ENCODE assay signal across 1 cellular context in the genomic region with DNA sequence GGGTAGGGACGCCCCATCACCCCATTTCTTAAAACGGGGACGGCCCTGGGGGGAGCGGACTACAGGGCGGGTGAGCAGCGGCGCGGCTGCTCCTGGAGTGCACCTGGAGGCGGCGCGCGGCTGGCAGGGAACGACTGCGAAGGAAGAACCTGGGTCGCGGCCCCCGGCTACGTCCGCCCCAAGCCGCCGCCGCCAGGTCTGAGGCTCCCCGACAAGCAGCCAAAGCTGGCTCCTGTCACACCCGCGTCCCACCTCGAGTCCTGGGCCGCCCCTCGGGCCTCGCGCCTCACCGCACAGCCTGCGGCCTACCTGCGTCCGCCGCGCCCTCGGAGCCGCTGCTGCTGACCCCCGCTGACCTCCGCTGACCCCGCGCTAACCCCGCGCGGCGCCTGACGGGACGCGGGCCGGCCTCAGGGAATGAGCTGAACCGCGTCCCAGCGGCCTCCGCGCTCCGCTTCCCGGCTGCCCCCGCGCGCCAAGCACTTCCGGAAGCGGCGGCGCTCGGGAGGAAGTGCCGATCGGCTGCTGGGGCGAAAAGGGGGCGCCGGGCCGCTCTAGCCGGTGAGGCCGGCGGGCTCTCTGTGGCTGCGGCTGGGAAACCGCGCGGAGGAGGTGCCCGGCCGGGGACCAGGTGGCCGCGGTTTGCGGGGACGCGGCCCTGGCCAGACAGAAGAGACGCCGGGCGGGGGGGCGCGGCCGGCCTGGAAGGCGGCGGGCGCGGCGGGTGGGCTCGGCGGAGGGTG.
TF ChIP-seq lines count a peak whose summit lies in the region.

A gene with protein sequence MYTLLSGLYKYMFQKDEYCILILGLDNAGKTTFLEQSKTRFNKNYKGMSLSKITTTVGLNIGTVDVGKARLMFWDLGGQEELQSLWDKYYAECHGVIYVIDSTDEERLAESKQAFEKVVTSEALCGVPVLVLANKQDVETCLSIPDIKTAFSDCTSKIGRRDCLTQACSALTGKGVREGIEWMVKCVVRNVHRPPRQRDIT (minus strand): TSS at position 419 of the 743 bp plus-strand sequence. CDS start 885 bp downstream, outside the sequence.
A gene with protein sequence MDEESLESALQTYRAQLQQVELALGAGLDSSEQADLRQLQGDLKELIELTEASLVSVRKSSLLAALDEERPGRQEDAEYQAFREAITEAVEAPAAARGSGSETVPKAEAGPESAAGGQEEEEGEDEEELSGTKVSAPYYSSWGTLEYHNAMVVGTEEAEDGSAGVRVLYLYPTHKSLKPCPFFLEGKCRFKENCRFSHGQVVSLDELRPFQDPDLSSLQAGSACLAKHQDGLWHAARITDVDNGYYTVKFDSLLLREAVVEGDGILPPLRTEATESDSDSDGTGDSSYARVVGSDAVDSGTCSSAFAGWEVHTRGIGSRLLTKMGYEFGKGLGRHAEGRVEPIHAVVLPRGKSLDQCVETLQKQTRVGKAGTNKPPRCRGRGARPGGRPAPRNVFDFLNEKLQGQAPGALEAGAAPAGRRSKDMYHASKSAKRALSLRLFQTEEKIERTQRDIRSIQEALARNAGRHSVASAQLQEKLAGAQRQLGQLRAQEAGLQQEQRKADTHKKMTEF (plus strand): TSS at position 482 of the 743 bp plus-strand sequence. CDS start 542 bp downstream, outside the sequence.

TF ChIP-seq in K562, 482 proteins besides CTCF, POLR2A, EP300 and RAD21 (continued from another document and continues in another):
- TF ChIP-seq, protein P1, sequence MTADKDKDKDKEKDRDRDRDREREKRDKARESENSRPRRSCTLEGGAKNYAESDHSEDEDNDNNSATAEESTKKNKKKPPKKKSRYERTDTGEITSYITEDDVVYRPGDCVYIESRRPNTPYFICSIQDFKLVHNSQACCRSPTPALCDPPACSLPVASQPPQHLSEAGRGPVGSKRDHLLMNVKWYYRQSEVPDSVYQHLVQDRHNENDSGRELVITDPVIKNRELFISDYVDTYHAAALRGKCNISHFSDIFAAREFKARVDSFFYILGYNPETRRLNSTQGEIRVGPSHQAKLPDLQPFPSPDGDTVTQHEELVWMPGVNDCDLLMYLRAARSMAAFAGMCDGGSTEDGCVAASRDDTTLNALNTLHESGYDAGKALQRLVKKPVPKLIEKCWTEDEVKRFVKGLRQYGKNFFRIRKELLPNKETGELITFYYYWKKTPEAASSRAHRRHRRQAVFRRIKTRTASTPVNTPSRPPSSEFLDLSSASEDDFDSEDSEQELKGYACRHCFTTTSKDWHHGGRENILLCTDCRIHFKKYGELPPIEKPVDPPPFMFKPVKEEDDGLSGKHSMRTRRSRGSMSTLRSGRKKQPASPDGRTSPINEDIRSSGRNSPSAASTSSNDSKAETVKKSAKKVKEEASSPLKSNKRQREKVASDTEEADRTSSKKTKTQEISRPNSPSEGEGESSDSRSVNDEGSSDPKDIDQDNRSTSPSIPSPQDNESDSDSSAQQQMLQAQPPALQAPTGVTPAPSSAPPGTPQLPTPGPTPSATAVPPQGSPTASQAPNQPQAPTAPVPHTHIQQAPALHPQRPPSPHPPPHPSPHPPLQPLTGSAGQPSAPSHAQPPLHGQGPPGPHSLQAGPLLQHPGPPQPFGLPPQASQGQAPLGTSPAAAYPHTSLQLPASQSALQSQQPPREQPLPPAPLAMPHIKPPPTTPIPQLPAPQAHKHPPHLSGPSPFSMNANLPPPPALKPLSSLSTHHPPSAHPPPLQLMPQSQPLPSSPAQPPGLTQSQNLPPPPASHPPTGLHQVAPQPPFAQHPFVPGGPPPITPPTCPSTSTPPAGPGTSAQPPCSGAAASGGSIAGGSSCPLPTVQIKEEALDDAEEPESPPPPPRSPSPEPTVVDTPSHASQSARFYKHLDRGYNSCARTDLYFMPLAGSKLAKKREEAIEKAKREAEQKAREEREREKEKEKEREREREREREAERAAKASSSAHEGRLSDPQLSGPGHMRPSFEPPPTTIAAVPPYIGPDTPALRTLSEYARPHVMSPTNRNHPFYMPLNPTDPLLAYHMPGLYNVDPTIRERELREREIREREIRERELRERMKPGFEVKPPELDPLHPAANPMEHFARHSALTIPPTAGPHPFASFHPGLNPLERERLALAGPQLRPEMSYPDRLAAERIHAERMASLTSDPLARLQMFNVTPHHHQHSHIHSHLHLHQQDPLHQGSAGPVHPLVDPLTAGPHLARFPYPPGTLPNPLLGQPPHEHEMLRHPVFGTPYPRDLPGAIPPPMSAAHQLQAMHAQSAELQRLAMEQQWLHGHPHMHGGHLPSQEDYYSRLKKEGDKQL (CRISPR knock-in tag; IDR thresholded peaks at IDR 0.05; ENCODE audit: borderline replicate concordance) = 0 out of 2 replicates have a peak, but pooled peaks have one; percentile 68
- TF ChIP-seq CAMTA2 (CRISPR knock-in tag; conservative IDR thresholded peaks at IDR 0.05) (0 out of 2 replicates have a peak, but pooled peaks have one; percentile 47), PCBP1 (IDR thresholded peaks at IDR 0.05; ENCODE audit: low read depth, low read length, poor library complexity, severe bottlenecking) (no peak), ZNF644 (tag; IDR thresholded peaks at IDR 0.05; ENCODE audit: low read depth) (peak; percentile 58; the same call in 1 of the 2 replicates), EZH2 (IDR thresholded peaks at IDR 0.05; ENCODE audit: borderline replicate concordance, low read depth, low read length) (no peak), SAFB2 (IDR thresholded peaks at IDR 0.05; ENCODE audit: borderline replicate concordance, low read depth, low read length, severe bottlenecking) (no peak), ZEB2 (IDR thresholded peaks at IDR 0.05) (no peak), CBX2 (IDR thresholded peaks at IDR 0.05; ENCODE audit: insufficient read depth, low read length, poor library complexity, severe bottlenecking) (no peak), OTX1 (CRISPR knock-in tag; IDR thresholded peaks at IDR 0.05) (no peak), KLF10 (CRISPR knock-in tag; IDR thresholded peaks at IDR 0.05) (no peak), HLTF (IDR thresholded peaks at IDR 0.05) (peak; percentile 68; the same call in 1 of the 2 replicates), TBL1XR1 (IDR thresholded peaks at IDR 0.05; ENCODE audit: low read length in 2 of 2) (0 out of 4 replicates have a peak, but pooled peaks of 1 of the 2 experiments have one; percentile 8), BMI1 (IDR thresholded peaks at IDR 0.05; ENCODE audit: low read length) (no peak), ZNF140 (CRISPR knock-in tag; IDR thresholded peaks at IDR 0.05) (no peak), TBP (optimal IDR thresholded peaks at IDR 0.05; ENCODE audit: low read depth, low read length) (peak; percentile 34), NFIC (IDR thresholded peaks at IDR 0.05) (no peak; the same call in 1 of the 2 replicates), ZNF79 (CRISPR knock-in tag; IDR thresholded peaks at IDR 0.05; ENCODE audit: low read depth) (no peak), HNRNPH1 (optimal IDR thresholded peaks at IDR 0.05; ENCODE audit: low read depth, low read length) (no peak), MAFK (IDR thresholded peaks at IDR 0.05; ENCODE audit: low read length) (no peak), FOXJ2 (tag; IDR thresholded peaks at IDR 0.05) (no peak), FOXA1 (IDR thresholded peaks at IDR 0.05; ENCODE audit: borderline replicate concordance) (no peak), ZNF121 (CRISPR knock-in tag; conservative IDR thresholded peaks at IDR 0.05) (no peak), CBFA2T3 (IDR thresholded peaks at IDR 0.05) (0 out of 2 replicates have a peak, but pooled peaks have one; percentile 2)
- TF ChIP-seq, protein P2, sequence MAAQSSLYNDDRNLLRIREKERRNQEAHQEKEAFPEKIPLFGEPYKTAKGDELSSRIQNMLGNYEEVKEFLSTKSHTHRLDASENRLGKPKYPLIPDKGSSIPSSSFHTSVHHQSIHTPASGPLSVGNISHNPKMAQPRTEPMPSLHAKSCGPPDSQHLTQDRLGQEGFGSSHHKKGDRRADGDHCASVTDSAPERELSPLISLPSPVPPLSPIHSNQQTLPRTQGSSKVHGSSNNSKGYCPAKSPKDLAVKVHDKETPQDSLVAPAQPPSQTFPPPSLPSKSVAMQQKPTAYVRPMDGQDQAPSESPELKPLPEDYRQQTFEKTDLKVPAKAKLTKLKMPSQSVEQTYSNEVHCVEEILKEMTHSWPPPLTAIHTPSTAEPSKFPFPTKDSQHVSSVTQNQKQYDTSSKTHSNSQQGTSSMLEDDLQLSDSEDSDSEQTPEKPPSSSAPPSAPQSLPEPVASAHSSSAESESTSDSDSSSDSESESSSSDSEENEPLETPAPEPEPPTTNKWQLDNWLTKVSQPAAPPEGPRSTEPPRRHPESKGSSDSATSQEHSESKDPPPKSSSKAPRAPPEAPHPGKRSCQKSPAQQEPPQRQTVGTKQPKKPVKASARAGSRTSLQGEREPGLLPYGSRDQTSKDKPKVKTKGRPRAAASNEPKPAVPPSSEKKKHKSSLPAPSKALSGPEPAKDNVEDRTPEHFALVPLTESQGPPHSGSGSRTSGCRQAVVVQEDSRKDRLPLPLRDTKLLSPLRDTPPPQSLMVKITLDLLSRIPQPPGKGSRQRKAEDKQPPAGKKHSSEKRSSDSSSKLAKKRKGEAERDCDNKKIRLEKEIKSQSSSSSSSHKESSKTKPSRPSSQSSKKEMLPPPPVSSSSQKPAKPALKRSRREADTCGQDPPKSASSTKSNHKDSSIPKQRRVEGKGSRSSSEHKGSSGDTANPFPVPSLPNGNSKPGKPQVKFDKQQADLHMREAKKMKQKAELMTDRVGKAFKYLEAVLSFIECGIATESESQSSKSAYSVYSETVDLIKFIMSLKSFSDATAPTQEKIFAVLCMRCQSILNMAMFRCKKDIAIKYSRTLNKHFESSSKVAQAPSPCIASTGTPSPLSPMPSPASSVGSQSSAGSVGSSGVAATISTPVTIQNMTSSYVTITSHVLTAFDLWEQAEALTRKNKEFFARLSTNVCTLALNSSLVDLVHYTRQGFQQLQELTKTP (IDR thresholded peaks at IDR 0.05; ENCODE audit: low read depth in 1 of 2, partially characterized antibody in 2 of 2) = peak in 1 of 2 experiments; percentile 93
- TF ChIP-seq, protein P3, sequence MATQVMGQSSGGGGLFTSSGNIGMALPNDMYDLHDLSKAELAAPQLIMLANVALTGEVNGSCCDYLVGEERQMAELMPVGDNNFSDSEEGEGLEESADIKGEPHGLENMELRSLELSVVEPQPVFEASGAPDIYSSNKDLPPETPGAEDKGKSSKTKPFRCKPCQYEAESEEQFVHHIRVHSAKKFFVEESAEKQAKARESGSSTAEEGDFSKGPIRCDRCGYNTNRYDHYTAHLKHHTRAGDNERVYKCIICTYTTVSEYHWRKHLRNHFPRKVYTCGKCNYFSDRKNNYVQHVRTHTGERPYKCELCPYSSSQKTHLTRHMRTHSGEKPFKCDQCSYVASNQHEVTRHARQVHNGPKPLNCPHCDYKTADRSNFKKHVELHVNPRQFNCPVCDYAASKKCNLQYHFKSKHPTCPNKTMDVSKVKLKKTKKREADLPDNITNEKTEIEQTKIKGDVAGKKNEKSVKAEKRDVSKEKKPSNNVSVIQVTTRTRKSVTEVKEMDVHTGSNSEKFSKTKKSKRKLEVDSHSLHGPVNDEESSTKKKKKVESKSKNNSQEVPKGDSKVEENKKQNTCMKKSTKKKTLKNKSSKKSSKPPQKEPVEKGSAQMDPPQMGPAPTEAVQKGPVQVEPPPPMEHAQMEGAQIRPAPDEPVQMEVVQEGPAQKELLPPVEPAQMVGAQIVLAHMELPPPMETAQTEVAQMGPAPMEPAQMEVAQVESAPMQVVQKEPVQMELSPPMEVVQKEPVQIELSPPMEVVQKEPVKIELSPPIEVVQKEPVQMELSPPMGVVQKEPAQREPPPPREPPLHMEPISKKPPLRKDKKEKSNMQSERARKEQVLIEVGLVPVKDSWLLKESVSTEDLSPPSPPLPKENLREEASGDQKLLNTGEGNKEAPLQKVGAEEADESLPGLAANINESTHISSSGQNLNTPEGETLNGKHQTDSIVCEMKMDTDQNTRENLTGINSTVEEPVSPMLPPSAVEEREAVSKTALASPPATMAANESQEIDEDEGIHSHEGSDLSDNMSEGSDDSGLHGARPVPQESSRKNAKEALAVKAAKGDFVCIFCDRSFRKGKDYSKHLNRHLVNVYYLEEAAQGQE (CRISPR knock-in tag; IDR thresholded peaks at IDR 0.05; ENCODE audit: low read depth) = peak; percentile 61
- TF ChIP-seq, protein P4, sequence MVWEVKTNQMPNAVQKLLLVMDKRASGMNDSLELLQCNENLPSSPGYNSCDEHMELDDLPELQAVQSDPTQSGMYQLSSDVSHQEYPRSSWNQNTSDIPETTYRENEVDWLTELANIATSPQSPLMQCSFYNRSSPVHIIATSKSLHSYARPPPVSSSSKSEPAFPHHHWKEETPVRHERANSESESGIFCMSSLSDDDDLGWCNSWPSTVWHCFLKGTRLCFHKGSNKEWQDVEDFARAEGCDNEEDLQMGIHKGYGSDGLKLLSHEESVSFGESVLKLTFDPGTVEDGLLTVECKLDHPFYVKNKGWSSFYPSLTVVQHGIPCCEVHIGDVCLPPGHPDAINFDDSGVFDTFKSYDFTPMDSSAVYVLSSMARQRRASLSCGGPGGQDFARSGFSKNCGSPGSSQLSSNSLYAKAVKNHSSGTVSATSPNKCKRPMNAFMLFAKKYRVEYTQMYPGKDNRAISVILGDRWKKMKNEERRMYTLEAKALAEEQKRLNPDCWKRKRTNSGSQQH (CRISPR knock-in tag; IDR thresholded peaks at IDR 0.05) = no peak
- TF ChIP-seq, protein P5, sequence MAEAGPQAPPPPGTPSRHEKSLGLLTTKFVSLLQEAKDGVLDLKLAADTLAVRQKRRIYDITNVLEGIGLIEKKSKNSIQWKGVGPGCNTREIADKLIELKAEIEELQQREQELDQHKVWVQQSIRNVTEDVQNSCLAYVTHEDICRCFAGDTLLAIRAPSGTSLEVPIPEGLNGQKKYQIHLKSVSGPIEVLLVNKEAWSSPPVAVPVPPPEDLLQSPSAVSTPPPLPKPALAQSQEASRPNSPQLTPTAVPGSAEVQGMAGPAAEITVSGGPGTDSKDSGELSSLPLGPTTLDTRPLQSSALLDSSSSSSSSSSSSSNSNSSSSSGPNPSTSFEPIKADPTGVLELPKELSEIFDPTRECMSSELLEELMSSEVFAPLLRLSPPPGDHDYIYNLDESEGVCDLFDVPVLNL (CRISPR knock-in tag; IDR thresholded peaks at IDR 0.05; ENCODE audit: low read depth) = peak; percentile 77; the same call in 1 of the 2 replicates
- TF ChIP-seq, protein P6, sequence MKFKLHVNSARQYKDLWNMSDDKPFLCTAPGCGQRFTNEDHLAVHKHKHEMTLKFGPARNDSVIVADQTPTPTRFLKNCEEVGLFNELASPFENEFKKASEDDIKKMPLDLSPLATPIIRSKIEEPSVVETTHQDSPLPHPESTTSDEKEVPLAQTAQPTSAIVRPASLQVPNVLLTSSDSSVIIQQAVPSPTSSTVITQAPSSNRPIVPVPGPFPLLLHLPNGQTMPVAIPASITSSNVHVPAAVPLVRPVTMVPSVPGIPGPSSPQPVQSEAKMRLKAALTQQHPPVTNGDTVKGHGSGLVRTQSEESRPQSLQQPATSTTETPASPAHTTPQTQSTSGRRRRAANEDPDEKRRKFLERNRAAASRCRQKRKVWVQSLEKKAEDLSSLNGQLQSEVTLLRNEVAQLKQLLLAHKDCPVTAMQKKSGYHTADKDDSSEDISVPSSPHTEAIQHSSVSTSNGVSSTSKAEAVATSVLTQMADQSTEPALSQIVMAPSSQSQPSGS (CRISPR knock-in tag; IDR thresholded peaks at IDR 0.05) = no peak
- TF ChIP-seq, protein P7, sequence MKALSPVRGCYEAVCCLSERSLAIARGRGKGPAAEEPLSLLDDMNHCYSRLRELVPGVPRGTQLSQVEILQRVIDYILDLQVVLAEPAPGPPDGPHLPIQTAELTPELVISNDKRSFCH (CRISPR knock-in tag; IDR thresholded peaks at IDR 0.05) = no peak
- TF ChIP-seq, protein P7 (tag; IDR thresholded peaks at IDR 0.05) = peak; percentile 92
